Comparison of ENCODE assay signal across 9 cellular contexts in the genomic region with DNA sequence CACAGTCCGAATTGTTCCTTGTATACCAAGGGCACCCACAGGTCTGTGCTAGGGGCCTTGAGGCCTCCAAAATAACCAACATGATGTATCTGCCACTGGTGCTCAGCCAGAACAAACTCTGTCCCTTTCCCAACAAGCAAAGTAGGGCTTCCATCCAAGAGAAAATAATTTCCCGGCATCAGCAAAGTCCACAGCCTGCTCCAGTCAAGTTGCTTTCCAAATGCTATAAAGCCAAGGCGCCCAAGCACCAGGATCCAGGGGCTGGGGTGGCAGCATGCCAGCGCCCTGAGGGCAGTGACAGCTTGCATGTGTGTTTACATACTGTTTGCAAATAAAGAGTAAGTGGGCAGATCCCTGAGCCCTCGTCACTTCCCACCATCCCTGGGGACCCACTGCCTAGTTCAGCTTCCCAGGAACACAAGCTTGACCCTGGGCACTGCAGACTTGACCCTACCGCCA.
DNase-seq lines count a peak whose midpoint lies in the region; ATAC-seq and TF ChIP-seq lines count a peak whose summit lies in the region.
"Had no signal": no experiment of that assay in that cellular context is flagged by ENCODE, and none has a peak within 500 bp of the region (broad histone marks: within the 10 kb centered on the region; RNA-seq: fewer than 3 reads in every experiment).

No MANE protein-coding gene starts in this region.

- H3K36me3 ChIP-seq in heart left ventricle (no peaks in the 10 kb centered on the region), tibial artery (no peaks in the 10 kb centered on the region)

- ATAC-seq in heart left ventricle (peak; percentile 23 to 61 (median 52)), GM21526 (IDR thresholded peaks at IDR 0.05; ENCODE audit: low FRiP score, unreplicated experiment) (no peak)
- ATAC-seq: activated T-cell treated with anti-CD3 and anti-CD28 coated beads, Interleukin-2, amount 50 U/mL, for 4 hours had no signal

- H3K4me3 ChIP-seq in heart left ventricle (no peak overlapping the region), tibial artery (no peak overlapping the region)

- WGBS in heart left ventricle, 4 donors: 52 to 74% (median 61%) methylated on average over 4 to 6 of the region's 6 CpGs

- H3K9me3 ChIP-seq in heart left ventricle (no peaks in the 10 kb centered on the region), tibial artery (no peaks in the 10 kb centered on the region)

- TF ChIP-seq CTCF in heart left ventricle (IDR thresholded peaks at IDR 0.05) (no peak), tibial artery (IDR thresholded peaks at IDR 0.05) (no peak)

- H3K4me1 ChIP-seq in heart left ventricle (peaks cover 0 to 27% (median 14%) of the 10 kb centered on the region in 12 donors), tibial artery (peaks cover 4 to 53% (median 40%) of the 10 kb centered on the region in 4 donors)

- DNase-seq in NCI-H1092 treated with DMSO at 0.1 percent for 48 hours (lab: John Stamatoyannopoulos, UW) (peak; percentile 99), NCI-H774 (lab: John Stamatoyannopoulos, UW) (peak; percentile 46), heart left ventricle (peak in 3 of 5 donors; percentile 39 to 50 (median 39)), tibial artery (peak; percentile 83 to 97), dermis blood vessel endothelial cell (no peak)
- DNase-seq in stimulated activated naive CD4-positive, alpha-beta T cell (lab: John Stamatoyannopoulos, UW): no peak
- DNase-seq: activated T-cell treated with anti-CD3 and anti-CD28 coated beads, Interleukin-2, amount 50 U/mL, for 4 hours; H7 had no signal

- no peak for TF ChIP-seq POLR2A in heart left ventricle (IDR thresholded peaks at IDR 0.05)

- H3K27me3 ChIP-seq in heart left ventricle: peaks cover 0 to 18% (median 8%) of the 10 kb centered on the region in 9 donors
- H3K27me3 ChIP-seq in tibial artery: no peaks in the 10 kb centered on the region

- H3K27ac ChIP-seq in heart left ventricle (peak overlapping the region in 1 of 12 donors; percentile 1), tibial artery (peak overlapping the region; percentile 66 to 78)

- intact Hi-C loops in heart left ventricle (cut with DNase I) (no loop called here), tibial artery (cut with DNase I; ENCODE audit: low total_unique reads) (loop anchor here (1.0 kb wide), 1 partner anchor 18 kb away; no protein-coding TSS in a partner anchor)

Comparison
In these comparisons a context has a peak if more than half of its experiments do, and no peak if none do; other contexts are left out.
1. DNase-seq: peak in NCI-H1092 treated with DMSO at 0.1 percent for 48 hours (single experiment), NCI-H774 (single experiment), heart left ventricle (3 of 5) and tibial artery (2 of 2); none in stimulated activated naive CD4-positive, alpha-beta T cell (0 of 6) and dermis blood vessel endothelial cell (single experiment).